ENCODE assay signal across 24 cellular contexts in genomic region chr7:80847895-80848294, GRCh38.
DNase-seq lines count a peak whose midpoint lies in the region; ATAC-seq and TF ChIP-seq lines count a peak whose summit lies in the region.
"Had no signal": no experiment of that assay in that cellular context is flagged by ENCODE, and none has a peak within 500 bp of the region (broad histone marks: within the 10 kb centered on the region; RNA-seq: fewer than 3 reads in every experiment).

No MANE protein-coding gene starts in this region.

- no peaks in the 10 kb centered on the region for H3K9me3 ChIP-seq in GM23248 (ENCODE audit: low read depth)
- H3K9me3 ChIP-seq in Panc1 (ENCODE audit: control insufficient read depth, insufficient read depth, low read depth, low read length), result no peaks in the 10 kb centered on the region
- no peaks in the 10 kb centered on the region for H3K9me3 ChIP-seq in sigmoid colon
- no peaks in the 10 kb centered on the region for H3K9me3 ChIP-seq in T-helper 17 cell (ENCODE audit: control insufficient read depth, low read length, poor library complexity, severe bottlenecking)
- H3K9me3 ChIP-seq: SK-N-SH had no signal

- H3K4me1 ChIP-seq in GM23248 (ENCODE audit: insufficient read depth) (peaks cover 35% of the 10 kb centered on the region), Panc1 (ENCODE audit: control insufficient read depth, insufficient read depth, low read length) (peaks cover 81% of the 10 kb centered on the region), sigmoid colon (peaks cover 0 to 52% (median 31%) of the 10 kb centered on the region in 4 donors)

- H3K36me3 Mint-ChIP-seq in T-helper 17 cell (ENCODE audit: low read depth), result no peaks in the 10 kb centered on the region
- H3K36me3 Mint-ChIP-seq: CD4-positive, alpha-beta memory T cell had no signal

- H3K27ac ChIP-seq in GM23248 (no peak overlapping the region), Panc1 (ENCODE audit: low read length) (peak overlapping the region; percentile 79), sigmoid colon (peak overlapping the region in 3 of 4 donors; percentile 11 to 42 (median 33))
- H3K27ac ChIP-seq: KMS-11, PC-9, RWPE1 had no signal

- no peak overlapping the region for H3K9ac ChIP-seq in GM23248
- H3K9ac ChIP-seq: KMS-11, SK-N-SH had no signal

- TF ChIP-seq POLR2A in sigmoid colon (IDR thresholded peaks at IDR 0.05), result no peak

- 96 to 97% methylated on average over 3 of the region's 3 CpGs for WGBS in GM23248 (ENCODE audit: low coverage in 1 of 2, low lambda C conversion rate in 2 of 2, missing lambda C conversion rate in 2 of 2), 2 experiments
- WGBS in sigmoid colon, 2 donors, result 89 to 91% methylated on average over 3 of the region's 3 CpGs

- H3K36me3 ChIP-seq in GM23248 (ENCODE audit: low read depth) (peaks cover 38% of the 10 kb centered on the region), Panc1 (ENCODE audit: control insufficient read depth, insufficient read depth, low read length) (no peaks in the 10 kb centered on the region; the same call in 1 of the 2 replicates), sigmoid colon (no peaks in the 10 kb centered on the region)

- peaks cover 100% of the 10 kb centered on the region for H3K79me2 ChIP-seq in GM23248 (ENCODE audit: insufficient read depth)

- H2AFZ ChIP-seq in GM23248, result no peak overlapping the region
- H2AFZ ChIP-seq: PC-9 had no signal

- ATAC-seq in Panc1 (no peak), T-helper 17 cell (no peak)

- in situ Hi-C loops in GM23248 (cut with MboI) (no loop called here), Panc1 (cut with HindIII; ENCODE audit: low pct_unique_long_range_greater_than_20kb, low sequenced_read_pairs) (no loop called here)

- H3K4me3 ChIP-seq in GM23248 (no peak overlapping the region), Panc1 (ENCODE audit: low read depth in 2 of 2, low read length in 2 of 2) (no peak overlapping the region), sigmoid colon (no peak overlapping the region)
- H3K4me3 ChIP-seq: PC-9 had no signal

- H3K4me3 Mint-ChIP-seq in T-helper 17 cell, result no peak overlapping the region
- H3K4me3 Mint-ChIP-seq: CD4-positive, alpha-beta memory T cell had no signal

- no peak overlapping the region for H3K4me2 ChIP-seq in GM23248 (ENCODE audit: unreplicated experiment)
- H3K4me2 ChIP-seq: KMS-11, PC-9, SK-N-SH had no signal

- no TSS peak for BruUV-seq in Panc1 (replicated peaks; lab: Mats Ljungman, UMichigan)

- H3K27me3 Mint-ChIP-seq in T-helper 17 cell, result no peaks in the 10 kb centered on the region
- H3K27me3 Mint-ChIP-seq: CD4-positive, alpha-beta memory T cell had no signal

- DNase-seq in GM23248 (peak; percentile 30), Panc1 (ENCODE audit: low read depth, low spot score) (no peak), fibroblast of gingiva (ENCODE audit: low read depth) (peak; percentile 11), sigmoid colon (no peak), inferior parietal cortex (ENCODE audit: extremely low spot score) (no peak), HUDEP-2 (lab: John Stamatoyannopoulos, UW; ENCODE audit: unreplicated experiment in 76 of 76) (no peak), pons (ENCODE audit: low spot score) (no peak), T-helper 17 cell (no peak)
- DNase-seq: C1 segment of cervical spinal cord; CD4-positive, alpha-beta memory T cell; COR-L47; GDM1; H7; NCI-H1048; NCI-H1417; NCI-H1694; NCI-H2029 treated with DMSO at 0.1 percent for 48 hours; NCI-H2227 treated with DMSO at 0.1 percent for 48 hours; NCI-H526 treated with DMSO at 0.1 percent for 48 hours; PC-9; SHP77 treated with DMSO at 0.1 percent for 48 hours; SK-N-SH had no signal

- H3K4me1 Mint-ChIP-seq in T-helper 17 cell, result no peaks in the 10 kb centered on the region
- H3K4me1 Mint-ChIP-seq: CD4-positive, alpha-beta memory T cell had no signal

- intact Hi-C loops in Panc1 (cut with micrococcal nuclease; ENCODE audit: unreplicated experiment), result no loop called here
- intact Hi-C loops in sigmoid colon (cut with DNase I), result no loop called here

- no peaks in the 10 kb centered on the region for H3K9me2 ChIP-seq in GM23248 (ENCODE audit: insufficient read depth)
- H3K9me2 ChIP-seq: SK-N-SH had no signal

- no peak overlapping the region for H3K27ac Mint-ChIP-seq in T-helper 17 cell
- H3K27ac Mint-ChIP-seq: CD4-positive, alpha-beta memory T cell had no signal

- H3F3A ChIP-seq in GM23248 (ENCODE audit: insufficient read depth), result peaks cover 56% of the 10 kb centered on the region

- TF ChIP-seq EP300 in sigmoid colon (IDR thresholded peaks at IDR 0.05), result no peak

- CTCF ChIA-PET in Panc1 (lab: Charles Lee), result no interaction called here

- POLR2A ChIA-PET in Panc1 (lab: Charles Lee), result no interaction called here

- TF ChIP-seq CTCF in Panc1 (IDR thresholded peaks at IDR 0.05), result no peak
- no peak for TF ChIP-seq CTCF in sigmoid colon (IDR thresholded peaks at IDR 0.05)

- H3K27me3 ChIP-seq in GM23248 (replicated peaks; ENCODE audit: insufficient read depth) (no peaks in the 10 kb centered on the region), Panc1 (ENCODE audit: control insufficient read depth, insufficient read depth, low read length) (no peaks in the 10 kb centered on the region), sigmoid colon (no peaks in the 10 kb centered on the region)

- H4K20me1 ChIP-seq in GM23248 (ENCODE audit: insufficient read depth), result peaks cover 19% of the 10 kb centered on the region

Comparison
In these comparisons a context has a peak if more than half of its experiments do, and no peak if none do; other contexts are left out.
1. DNase-seq: peak in GM23248 (single experiment) and fibroblast of gingiva (single experiment); none in Panc1 (single experiment), sigmoid colon (single experiment), inferior parietal cortex (single experiment), HUDEP-2 (0 of 76), pons (single experiment) and T-helper 17 cell (0 of 3).